In the genomic region with DNA sequence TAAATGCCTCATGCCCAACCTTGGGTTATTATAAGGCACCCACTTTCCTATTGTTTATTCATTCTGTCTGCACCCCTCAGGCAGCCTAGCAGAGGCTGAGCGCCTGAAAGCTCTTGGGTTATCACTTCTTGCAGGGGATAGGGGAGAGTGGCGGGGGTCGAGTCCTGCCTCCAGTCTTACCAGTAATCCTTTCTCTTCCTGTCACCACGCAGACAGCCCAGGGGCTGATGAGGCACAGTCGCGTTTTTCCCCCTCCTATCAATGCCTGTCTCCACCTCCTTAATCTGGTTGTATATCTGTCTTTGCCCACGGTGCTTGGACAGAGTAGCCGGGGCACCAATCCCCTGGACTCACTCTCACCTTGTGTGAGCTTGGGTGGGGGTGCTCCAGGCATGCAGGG, we compare ENCODE assay signal across 20 cellular contexts.
DNase-seq lines count a peak whose midpoint lies in the region; ATAC-seq, FAIRE-seq and TF ChIP-seq lines count a peak whose summit lies in the region.
"Had no signal": no experiment of that assay in that cellular context is flagged by ENCODE, and none has a peak within 500 bp of the region (broad histone marks: within the 10 kb centered on the region; RNA-seq: fewer than 3 reads in every experiment).

No MANE protein-coding gene starts in this region.

- peak overlapping the region; percentile 80 for H2AFZ ChIP-seq in GM23338

- peaks cover 2% of the 10 kb centered on the region for H3K27me3 Mint-ChIP-seq in GM23338 (ENCODE audit: insufficient read depth, low read depth, poor library complexity)
- H3K27me3 Mint-ChIP-seq in type B pancreatic cell = no peaks in the 10 kb centered on the region

- H3F3A ChIP-seq in GM23338 (replicated peaks; ENCODE audit: low read depth) = no peaks in the 10 kb centered on the region

- no peak for ATAC-seq in GM23338
- ATAC-seq in pancreas = no peak
- ATAC-seq: GM12878 had no signal

- H3K36me3 ChIP-seq in GM23338 (ENCODE audit: insufficient read depth) = no peaks in the 10 kb centered on the region
- H3K36me3 ChIP-seq in pancreas = no peaks in the 10 kb centered on the region
- H3K36me3 ChIP-seq: BLaER1 had no signal

- POLR2A ChIA-PET in GM10248 (lab: Yijun Ruan, JAX) = no interaction called here

- no peak for FAIRE-seq in pancreas (lab: Jason Lieb, UNC)
- FAIRE-seq: GM12878, GM19239, H54, HTR-8/SVneo had no signal

- H3K4me3 Mint-ChIP-seq in GM23338 (no peak overlapping the region), type B pancreatic cell (no peak overlapping the region)
- H3K4me3 Mint-ChIP-seq: CD14-positive monocyte; CD4-positive, alpha-beta memory T cell; HFFc6 had no signal

- intact Hi-C loops in pancreas (cut with DNase I) = no loop called here

- H3K27me3 ChIP-seq in GM23338 (ENCODE audit: insufficient read depth) (no peaks in the 10 kb centered on the region), pancreas (peaks cover 0 to 6% (median 0%) of the 10 kb centered on the region in 4 donors)
- H3K27me3 ChIP-seq: BLaER1 had no signal

- no peak overlapping the region for H3K27ac ChIP-seq in GM23338 (ENCODE audit: low read depth)
- H3K27ac ChIP-seq in coronary artery = no peak overlapping the region
- H3K27ac ChIP-seq in pancreas = no peak overlapping the region
- H3K27ac ChIP-seq: BLaER1 had no signal

- CTCF ChIA-PET in GM10248 (lab: Yijun Ruan, JAX) = no interaction called here

- H3K4me1 Mint-ChIP-seq in GM23338 = peaks cover 6% of the 10 kb centered on the region
- peaks cover 9% of the 10 kb centered on the region for H3K4me1 Mint-ChIP-seq in type B pancreatic cell (ENCODE audit: unreplicated experiment)
- H3K4me1 Mint-ChIP-seq: CD4-positive, alpha-beta memory T cell had no signal

- H3K9me3 ChIP-seq in pancreas = no peaks in the 10 kb centered on the region

- no peaks in the 10 kb centered on the region; the same call in 1 of the 2 replicates for H3K4me1 ChIP-seq in GM23338 (ENCODE audit: insufficient read depth)
- H3K4me1 ChIP-seq in pancreas = peaks cover 0 to 6% (median 0%) of the 10 kb centered on the region in 3 donors
- H3K4me1 ChIP-seq: BLaER1 had no signal

- peaks cover 6% of the 10 kb centered on the region; the same call in 1 of the 2 replicates for H3K9me2 ChIP-seq in GM23338 (ENCODE audit: insufficient read depth)

- 62 to 71% methylated on average over 8 of the region's 8 CpGs for WGBS in pancreas, 2 donors

- H3K79me2 ChIP-seq in GM23338 (replicated peaks; ENCODE audit: insufficient read depth) = no peaks in the 10 kb centered on the region

- no peak for TF ChIP-seq CTCF in GM23338 (conservative IDR thresholded peaks at IDR 0.05; ENCODE audit: low read depth in 2 of 2)
- TF ChIP-seq CTCF in coronary artery (IDR thresholded peaks at IDR 0.05) = no peak
- no peak for TF ChIP-seq CTCF in type B pancreatic cell (conservative IDR thresholded peaks at IDR 0.05)
- no peak for TF ChIP-seq CTCF in GM10248 (IDR thresholded peaks at IDR 0.05; ENCODE audit: control extremely low read depth, extremely low read depth, low read depth, missing control alignments)
- TF ChIP-seq CTCF in pancreas (IDR thresholded peaks at IDR 0.05) = no peak

- H3K36me3 Mint-ChIP-seq in GM23338 (ENCODE audit: low read depth) (peaks cover 16% of the 10 kb centered on the region; the same call in 2 of the 3 replicates), type B pancreatic cell (peaks cover 5% of the 10 kb centered on the region)
- H3K36me3 Mint-ChIP-seq: CD14-positive monocyte had no signal

- H4K20me1 ChIP-seq in GM23338 (replicated peaks; ENCODE audit: insufficient read depth) = no peaks in the 10 kb centered on the region
- H4K20me1 ChIP-seq: BLaER1 had no signal

- H3K27ac Mint-ChIP-seq in GM23338 (no peak overlapping the region), type B pancreatic cell (no peak overlapping the region)
- H3K27ac Mint-ChIP-seq: CD14-positive monocyte; CD4-positive, alpha-beta memory T cell; HFFc6 had no signal

- no peak overlapping the region for H3K4me3 ChIP-seq in GM23338
- H3K4me3 ChIP-seq in coronary artery = no peak overlapping the region
- H3K4me3 ChIP-seq in pancreas = no peak overlapping the region
- H3K4me3 ChIP-seq: BLaER1, GM12878 had no signal

- no peak overlapping the region for H3K4me2 ChIP-seq in GM23338
- H3K4me2 ChIP-seq: BLaER1 had no signal

- DNase-seq in GM23338 (ENCODE audit: low spot score) (no peak), coronary artery (ENCODE audit: low spot score) (peak; percentile 62), islet precursor cell (peak; percentile 45), type B pancreatic cell (ENCODE audit: extremely low spot score, unreplicated experiment) (peak; percentile 40), NCI-H187 treated with DMSO at 0.1 percent for 48 hours (lab: John Stamatoyannopoulos, UW) (no peak), GM10248 (ENCODE audit: extremely low spot score) (no peak), pancreas (no peak)
- DNase-seq: 8988T; CD4-positive, alpha-beta memory T cell; DMS153; DMS79 treated with DMSO at 0.1 percent for 48 hours; GF-D8; HFFc6; IMR-90 had no signal

- peaks cover 22% of the 10 kb centered on the region for H3K9me3 Mint-ChIP-seq in GM23338
- H3K9me3 Mint-ChIP-seq in type B pancreatic cell = peaks cover 9% of the 10 kb centered on the region

TF ChIP-seq in GM23338, 12 proteins besides CTCF, POLR2A, EP300 and RAD21 (continues in another document):
- no peak for TF ChIP-seq NANOG (IDR thresholded peaks at IDR 0.05; ENCODE audit: borderline replicate concordance)
- no peak for TF ChIP-seq JUNB (IDR thresholded peaks at IDR 0.05; ENCODE audit: unreplicated experiment)
- no peak for TF ChIP-seq REST (IDR thresholded peaks at IDR 0.05; ENCODE audit: unreplicated experiment)
- TF ChIP-seq EZH2phosphoT487 (IDR thresholded peaks at IDR 0.05; ENCODE audit: unreplicated experiment) = no peak
- TF ChIP-seq EZH2 (IDR thresholded peaks at IDR 0.05; ENCODE audit: low read depth, unreplicated experiment) = no peak
- TF ChIP-seq ZNF331 (CRISPR knock-in tag; IDR thresholded peaks at IDR 0.05; ENCODE audit: low read depth) = no peak
- TF ChIP-seq STAT1 (IDR thresholded peaks at IDR 0.05; ENCODE audit: unreplicated experiment) = no peak
- no peak for TF ChIP-seq CREB1 (CRISPR knock-in tag; IDR thresholded peaks at IDR 0.05; ENCODE audit: low read depth)
- TF ChIP-seq ZNF114 (CRISPR knock-in tag; IDR thresholded peaks at IDR 0.05) = no peak
- no peak for TF ChIP-seq POLR2AphosphoS5 (IDR thresholded peaks at IDR 0.05; ENCODE audit: low read depth)
- TF ChIP-seq, protein P1, sequence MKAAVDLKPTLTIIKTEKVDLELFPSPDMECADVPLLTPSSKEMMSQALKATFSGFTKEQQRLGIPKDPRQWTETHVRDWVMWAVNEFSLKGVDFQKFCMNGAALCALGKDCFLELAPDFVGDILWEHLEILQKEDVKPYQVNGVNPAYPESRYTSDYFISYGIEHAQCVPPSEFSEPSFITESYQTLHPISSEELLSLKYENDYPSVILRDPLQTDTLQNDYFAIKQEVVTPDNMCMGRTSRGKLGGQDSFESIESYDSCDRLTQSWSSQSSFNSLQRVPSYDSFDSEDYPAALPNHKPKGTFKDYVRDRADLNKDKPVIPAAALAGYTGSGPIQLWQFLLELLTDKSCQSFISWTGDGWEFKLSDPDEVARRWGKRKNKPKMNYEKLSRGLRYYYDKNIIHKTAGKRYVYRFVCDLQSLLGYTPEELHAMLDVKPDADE (IDR thresholded peaks at IDR 0.05) = no peak

Comparison
In these comparisons a context has a peak if more than half of its experiments do, and no peak if none do; other contexts are left out.
1. DNase-seq: peak in coronary artery (single experiment), islet precursor cell (single experiment) and type B pancreatic cell (single experiment); none in GM23338 (single experiment), NCI-H187 treated with DMSO at 0.1 percent for 48 hours (single experiment), GM10248 (single experiment) and pancreas (0 of 6).